ENCODE assay signal across 8 cellular contexts in genomic region chr15:73991726-73992593, GRCh38. TPM values are rescaled to one million over a fixed set of nuclear protein-coding genes. Genes with fewer than 3 reads are reported as not detected.
DNase-seq lines count a peak whose midpoint lies in the region; ATAC-seq and TF ChIP-seq lines count a peak whose summit lies in the region.

Gene STOML1 (minus strand): TSS chr15:73992295. CDS start chr15:73992223, 72 bp downstream.

- CTCF ChIA-PET in activated CD4-positive, alpha-beta memory T cell treated with anti-CD3 and anti-CD28 coated beads for 36 hours (lab: Charles Lee) = interaction anchor here (0.6 to 3.8 kb wide), 8 partner anchors 9 to 56 kb away, joined by 3 to 11 read pairs (median 4); no protein-coding TSS in a partner anchor

- H3K9me3 ChIP-seq in duodenal mucosa (ENCODE audit: control insufficient read depth in 1 of 2, low read length in 2 of 2) = no peaks in the 10 kb centered on the region

- H3K4me3 ChIP-seq in duodenal mucosa (ENCODE audit: low read depth in 1 of 2, low read length in 2 of 2) (peak within 1 kb of the TSS; percentile 68 to 81), lower leg skin (ENCODE audit: low read depth, poor library complexity, severe bottlenecking) (peak within 1 kb of the TSS; percentile 44)

- peak within 1 kb of the TSS; percentile 51 for H3K27ac ChIP-seq in duodenal mucosa (ENCODE audit: low read depth, low read length)

- H3K36me3 ChIP-seq in duodenal mucosa (ENCODE audit: control insufficient read depth in 1 of 2, insufficient read depth in 2 of 2, low read length in 2 of 2) = no peaks in the 10 kb centered on the region

- no peaks in the 10 kb centered on the region for H3K27me3 Mint-ChIP-seq in activated CD4-positive, alpha-beta memory T cell treated with anti-CD3 and anti-CD28 coated beads for 36 hours

- peaks cover 30% of the 10 kb centered on the region for H3K4me1 Mint-ChIP-seq in activated CD4-positive, alpha-beta memory T cell treated with anti-CD3 and anti-CD28 coated beads for 36 hours (ENCODE audit: low read depth)

- no peaks in the 10 kb centered on the region for H3K27me3 ChIP-seq in duodenal mucosa (ENCODE audit: control insufficient read depth in 1 of 2, insufficient read depth in 2 of 2, low read length in 2 of 2)

- 1% methylated on average over 45 to 49 of the region's 72 CpGs for WGBS in lower leg skin, 2 donors

- peaks cover 7% of the 10 kb centered on the region for H3K36me3 Mint-ChIP-seq in activated CD4-positive, alpha-beta memory T cell treated with anti-CD3 and anti-CD28 coated beads for 36 hours

- no peak for TF ChIP-seq POLR2A in lower leg skin (IDR thresholded peaks at IDR 0.05)

- no peaks in the 10 kb centered on the region for H3K9me3 Mint-ChIP-seq in activated CD4-positive, alpha-beta memory T cell treated with anti-CD3 and anti-CD28 coated beads for 36 hours

- H3K27ac Mint-ChIP-seq in activated CD4-positive, alpha-beta memory T cell treated with anti-CD3 and anti-CD28 coated beads for 36 hours = peak within 1 kb of the TSS; percentile 70

- peak; percentile 97 for DNase-seq in CD1c-positive myeloid dendritic cell (ENCODE audit: extremely low spot score)
- peak; percentile 95 for DNase-seq in NCI-H774 (lab: John Stamatoyannopoulos, UW)
- DNase-seq in activated CD4-positive, alpha-beta memory T cell treated with anti-CD3 and anti-CD28 coated beads for 36 hours = peak; percentile 97
- DNase-seq in lower leg skin (ENCODE audit: low spot score in 2 of 2) = peak; percentile 84 to 98
- peak; percentile 92 to 98 for DNase-seq in stimulated activated CD4-positive, alpha-beta T cell treated with anti-CD3 and anti-CD28 coated beads, Interleukin-4, amount 100 ng/mL, for 4 hours

- ATAC-seq in GM19351 (IDR thresholded peaks at IDR 0.05; ENCODE audit: unreplicated experiment) (peak; percentile 64), HG03520 (IDR thresholded peaks at IDR 0.05; ENCODE audit: unreplicated experiment) (peak; percentile 65)

- H3K9ac ChIP-seq in duodenal mucosa (ENCODE audit: low read depth in 1 of 2, low read length in 2 of 2) = peak within 1 kb of the TSS; percentile 60 to 69

- peak in 1 of 3 donors; percentile 25 for TF ChIP-seq CTCF in lower leg skin (IDR thresholded peaks at IDR 0.05)

- H3K4me3 Mint-ChIP-seq in activated CD4-positive, alpha-beta memory T cell treated with anti-CD3 and anti-CD28 coated beads for 36 hours = peak within 1 kb of the TSS; percentile 80

- POLR2A ChIA-PET in activated CD4-positive, alpha-beta memory T cell treated with anti-CD3 and anti-CD28 coated beads for 36 hours (lab: Charles Lee) = no interaction called here

- H3K4me1 ChIP-seq in duodenal mucosa (ENCODE audit: control insufficient read depth in 1 of 2, insufficient read depth in 2 of 2, low read length in 2 of 2) = peaks cover 71 to 75% of the 10 kb centered on the region in 2 donors

- intact Hi-C loops in activated CD4-positive, alpha-beta memory T cell treated with anti-CD3 and anti-CD28 coated beads for 36 hours (cut with micrococcal nuclease) = loop anchor here (2.0 to 10.0 kb wide), 5 partner anchors 15 to 793 kb away; partner anchors contain the start of genes ARID3B, CSK, NPTN and UBL7
- intact Hi-C loops in lower leg skin (cut with DNase I; ENCODE audit: low total_unique reads) = no loop called here

RNA-seq across cellular contexts. Expression of gene STOML1, which starts in this region (rescaled TPM):
- total RNA-seq in activated CD4-positive, alpha-beta memory T cell treated with anti-CD3 and anti-CD28 coated beads for 36 hours = 10 to 100 TPM in 1 of 2 experiments, 1 to 10 TPM in 1; 7.1 to 10.1 TPM
- 10 to 100 TPM; 14.4 to 24.6 (median 23.9) TPM for total RNA-seq in lower leg skin

Comparison
In these comparisons a context has a peak if more than half of its experiments do, and no peak if none do; other contexts are left out.
1. Peak in every context shown above with its lines: DNase-seq, ATAC-seq, H3K4me3 ChIP-seq and H3K27ac ChIP-seq.